Comparison of ENCODE assay signal across 11 cellular contexts in genomic region chr5:172853355-172853975, GRCh38. TPM values are rescaled to one million over a fixed set of nuclear protein-coding genes. Genes with fewer than 3 reads are reported as not detected.
DNase-seq lines count a peak whose midpoint lies in the region; ATAC-seq, FAIRE-seq and TF ChIP-seq lines count a peak whose summit lies in the region.
"Had no signal": no experiment of that assay in that cellular context is flagged by ENCODE, and none has a peak within 500 bp of the region (broad histone marks: within the 10 kb centered on the region; RNA-seq: fewer than 3 reads in every experiment).

No MANE protein-coding gene starts in this region.

- 67 to 100% methylated on average over 1 of the region's 8 CpGs for WGBS in gastroesophageal sphincter (ENCODE audit: low coverage in 1 of 2), 2 donors
- WGBS in small intestine, 3 donors = 85 to 87% (median 86%) methylated on average over 8 of the region's 8 CpGs

- TF ChIP-seq CTCF in gastroesophageal sphincter (IDR thresholded peaks at IDR 0.05) = no peak

- CTCF ChIA-PET in activated CD4-positive, alpha-beta memory T cell treated with anti-CD3 and anti-CD28 coated beads, Interleukin-2, amount 10 ng/mL, durations not matched to agents 7 days and 5 days (lab: Charles Lee) = interaction anchor here (1.6 kb wide), 1 partner anchor 139 kb away, joined by 4 read pairs; no protein-coding TSS in a partner anchor

- H3K4me1 ChIP-seq in gastroesophageal sphincter (peaks cover 7 to 94% (median 47%) of the 10 kb centered on the region in 3 donors), small intestine (ENCODE audit: control insufficient read depth in 2 of 2, insufficient read depth in 1 of 2, low read depth in 1 of 2, low read length in 1 of 2) (peaks cover 12 to 22% of the 10 kb centered on the region in 2 donors)
- H3K4me1 ChIP-seq: neural progenitor cell had no signal

- no peak for TF ChIP-seq POLR2A in gastroesophageal sphincter (IDR thresholded peaks at IDR 0.05)

- no peaks in the 10 kb centered on the region for H3K9me3 ChIP-seq in gastroesophageal sphincter
- no peaks in the 10 kb centered on the region for H3K9me3 ChIP-seq in small intestine (ENCODE audit: control insufficient read depth, low read depth)

- TF ChIP-seq EP300 in gastroesophageal sphincter (IDR thresholded peaks at IDR 0.05) = no peak

- H3K36me3 Mint-ChIP-seq in activated CD4-positive, alpha-beta memory T cell treated with anti-CD3 and anti-CD28 coated beads, Interleukin-2, amount 10 ng/mL, durations not matched to agents 7 days and 5 days (ENCODE audit: low read depth) = no peaks in the 10 kb centered on the region
- H3K36me3 Mint-ChIP-seq: neural progenitor cell had no signal

- H3K9me3 Mint-ChIP-seq in activated CD4-positive, alpha-beta memory T cell treated with anti-CD3 and anti-CD28 coated beads, Interleukin-2, amount 10 ng/mL, durations not matched to agents 7 days and 5 days = no peaks in the 10 kb centered on the region
- H3K9me3 Mint-ChIP-seq: neural progenitor cell had no signal

- H3K27ac Mint-ChIP-seq in activated CD4-positive, alpha-beta memory T cell treated with anti-CD3 and anti-CD28 coated beads, Interleukin-2, amount 10 ng/mL, durations not matched to agents 7 days and 5 days = peak overlapping the region; percentile 21
- H3K27ac Mint-ChIP-seq: neural progenitor cell had no signal

- H3K27me3 Mint-ChIP-seq in activated CD4-positive, alpha-beta memory T cell treated with anti-CD3 and anti-CD28 coated beads, Interleukin-2, amount 10 ng/mL, durations not matched to agents 7 days and 5 days = no peaks in the 10 kb centered on the region

- DNase-seq in GM03348 (ENCODE audit: low spot score) = peak; percentile 73
- DNase-seq in activated CD4-positive, alpha-beta memory T cell treated with anti-CD3 and anti-CD28 coated beads, Interleukin-2, amount 10 ng/mL, durations not matched to agents 7 days and 5 days = no peak
- no peak for DNase-seq in small intestine
- no peak for DNase-seq in stimulated activated CD4-positive, alpha-beta T cell treated with anti-CD3 and anti-CD28 coated beads, Interleukin-12 subunit alpha, Interleukin-12 subunit beta, amount 100 ng/mL, for 4 hours
- DNase-seq in 8988T = no peak
- DNase-seq in stimulated activated CD8-positive, alpha-beta memory T cell treated with anti-CD3 and anti-CD28 coated beads, Interleukin-4, amount 100 ng/mL, for 48 hours = no peak
- DNase-seq: NCI-H1417 treated with DMSO at 0.1 percent for 48 hours had no signal

- H3K4me1 Mint-ChIP-seq in activated CD4-positive, alpha-beta memory T cell treated with anti-CD3 and anti-CD28 coated beads, Interleukin-2, amount 10 ng/mL, durations not matched to agents 7 days and 5 days = peaks cover 28% of the 10 kb centered on the region

- no peak for FAIRE-seq in small intestine (lab: Jason Lieb, UNC)

- H3K4me3 ChIP-seq in gastroesophageal sphincter (no peak overlapping the region), small intestine (ENCODE audit: low read depth in 1 of 2, low read length in 2 of 2) (no peak overlapping the region)
- H3K4me3 ChIP-seq: neural progenitor cell had no signal

- peak overlapping the region in 3 of 4 donors; percentile 67 to 94 (median 94) for H3K27ac ChIP-seq in gastroesophageal sphincter
- H3K27ac ChIP-seq in small intestine (ENCODE audit: low read depth in 1 of 2, low read length in 1 of 2) = peak overlapping the region; percentile 74 to 84
- H3K27ac ChIP-seq: neural progenitor cell had no signal

- POLR2A ChIA-PET in activated CD4-positive, alpha-beta memory T cell treated with anti-CD3 and anti-CD28 coated beads, Interleukin-2, amount 10 ng/mL, durations not matched to agents 7 days and 5 days (lab: Charles Lee) = no interaction called here

- ATAC-seq in gastroesophageal sphincter (no peak), HG03175 (IDR thresholded peaks at IDR 0.05; ENCODE audit: unreplicated experiment) (no peak)
- ATAC-seq: SK-N-SH treated with all-trans-retinoic acid at 6 μM for 48 hours had no signal

- H3K27me3 ChIP-seq in gastroesophageal sphincter = no peaks in the 10 kb centered on the region
- H3K27me3 ChIP-seq in small intestine (ENCODE audit: control insufficient read depth in 2 of 2, insufficient read depth in 2 of 2, low read length in 2 of 2) = no peaks in the 10 kb centered on the region
- H3K27me3 ChIP-seq: neural progenitor cell had no signal

- H3K36me3 ChIP-seq in gastroesophageal sphincter (no peaks in the 10 kb centered on the region), small intestine (ENCODE audit: control insufficient read depth in 2 of 2, insufficient read depth in 2 of 2, low read length in 2 of 2) (peaks cover 0 to 1% of the 10 kb centered on the region in 2 donors)
- H3K36me3 ChIP-seq: neural progenitor cell had no signal

- no peak overlapping the region for H3K4me3 Mint-ChIP-seq in activated CD4-positive, alpha-beta memory T cell treated with anti-CD3 and anti-CD28 coated beads, Interleukin-2, amount 10 ng/mL, durations not matched to agents 7 days and 5 days
- H3K4me3 Mint-ChIP-seq: neural progenitor cell had no signal

RNA-seq across cellular contexts. Expression of gene ERGIC1, which starts 19.4 kb away (rescaled TPM):
- 10 to 100 TPM; 36.1 to 37.2 TPM for total RNA-seq in activated CD4-positive, alpha-beta memory T cell treated with anti-CD3 and anti-CD28 coated beads, Interleukin-2, amount 10 ng/mL, durations not matched to agents 7 days and 5 days
- total RNA-seq in gastroesophageal sphincter = 100 to 1,000 TPM; 116 to 172 (median 144) TPM
- polyA plus RNA-seq in small intestine = 100 to 1,000 TPM in 1 of 3 donors, 10 to 100 TPM in 2; 58.1 to 127 (median 64.2) TPM
